In genomic region chr22:22834783-22835182, GRCh38 we compare ENCODE assay signal across 19 cellular contexts. TPM values are rescaled to one million over a fixed set of nuclear protein-coding genes. Genes with fewer than 3 reads are reported as not detected.
DNase-seq lines count a peak whose midpoint lies in the region; TF ChIP-seq lines count a peak whose summit lies in the region.
"Had no signal": no experiment of that assay in that cellular context is flagged by ENCODE, and none has a peak within 500 bp of the region (broad histone marks: within the 10 kb centered on the region; RNA-seq: fewer than 3 reads in every experiment).

No MANE protein-coding gene starts in this region.

- TF ChIP-seq CTCF in H9 (conservative IDR thresholded peaks at IDR 0.05) (no peak), neural progenitor cell (IDR thresholded peaks at IDR 0.05) (no peak), vagina (IDR thresholded peaks at IDR 0.05) (no peak)

- H4K91ac ChIP-seq in H9 (ENCODE audit: insufficient read length, low read depth, low read length), result no peak overlapping the region

- peaks cover 97% of the 10 kb centered on the region for H3K27me3 Mint-ChIP-seq in H9 (ENCODE audit: low read depth)
- no peaks in the 10 kb centered on the region for H3K27me3 Mint-ChIP-seq in dendritic cell treated with granulocyte-macrophage colony-stimulating factor and Interleukin-4, amounts not matched to agents 40 ng/mL and 50 ng/mL, for 4 days
- peaks cover 2% of the 10 kb centered on the region for H3K27me3 Mint-ChIP-seq in neural progenitor cell (ENCODE audit: insufficient read depth, low read depth)

- no peak overlapping the region for H2BK15ac ChIP-seq in H9 (ENCODE audit: low read depth, low read length)

- no peak overlapping the region for H3K18ac ChIP-seq in H9 (ENCODE audit: insufficient read length, low read depth, low read length)

- H3K9me3 ChIP-seq in H9 (ENCODE audit: control insufficient read depth, low read depth, low read length) (no peaks in the 10 kb centered on the region), neural progenitor cell (ENCODE audit: low read depth) (no peaks in the 10 kb centered on the region), vagina (peaks cover 4% of the 10 kb centered on the region)

- no peak overlapping the region for H3K56ac ChIP-seq in H9 (ENCODE audit: insufficient read length, low read depth, low read length)

- no peak overlapping the region for H2BK5ac ChIP-seq in H9 (ENCODE audit: insufficient read length, low read length)

- H4K5ac ChIP-seq in H9 (ENCODE audit: insufficient read length, low read depth, low read length), result no peak overlapping the region

- H3K4me2 ChIP-seq in H9 (ENCODE audit: insufficient read depth, insufficient read length, low read length) (no peak overlapping the region), neural progenitor cell (no peak overlapping the region)

- H3K4me1 Mint-ChIP-seq in H9, result no peaks in the 10 kb centered on the region
- peaks cover 38% of the 10 kb centered on the region for H3K4me1 Mint-ChIP-seq in dendritic cell treated with granulocyte-macrophage colony-stimulating factor and Interleukin-4, amounts not matched to agents 40 ng/mL and 50 ng/mL, for 4 days (ENCODE audit: low read depth)
- H3K4me1 Mint-ChIP-seq in neural progenitor cell, result no peaks in the 10 kb centered on the region

- no peaks in the 10 kb centered on the region for H3K79me1 ChIP-seq in H9 (ENCODE audit: insufficient read depth, low read depth, low read length, poor library complexity, severe bottlenecking)

- H3K36me3 Mint-ChIP-seq in H9 (ENCODE audit: insufficient read depth in 1 of 3, low read depth in 3 of 3) (no peaks in the 10 kb centered on the region), neural progenitor cell (no peaks in the 10 kb centered on the region)
- no peaks in the 10 kb centered on the region for H3K36me3 Mint-ChIP-seq in dendritic cell treated with granulocyte-macrophage colony-stimulating factor and Interleukin-4, amounts not matched to agents 40 ng/mL and 50 ng/mL, for 4 days (ENCODE audit: low read depth)
- H3K36me3 Mint-ChIP-seq: CD8-positive, alpha-beta T cell had no signal

- H4K20me1 ChIP-seq in H9 (ENCODE audit: control insufficient read depth, insufficient read depth, insufficient read length) (no peaks in the 10 kb centered on the region), neural progenitor cell (ENCODE audit: low read depth) (no peaks in the 10 kb centered on the region)
- H4K20me1 ChIP-seq: BLaER1 treated with 17β-estradiol and CSF1 and Interleukin-3, amounts not matched to agents 10 nM and 100 nM had no signal

- no peak overlapping the region for H2AFZ ChIP-seq in H9 (ENCODE audit: low read length)
- no peak overlapping the region for H2AFZ ChIP-seq in neural progenitor cell (replicated peaks)

- no peaks in the 10 kb centered on the region for H3F3A ChIP-seq in neural progenitor cell (ENCODE audit: low read depth)

- H3T11ph ChIP-seq in H9 (ENCODE audit: low read length), result no peak overlapping the region

- H3K14ac ChIP-seq in H9 (ENCODE audit: insufficient read depth, low read length), result peak overlapping the region; percentile 25; the same call in 1 of the 2 replicates

- DNase-seq in H9 (no peak), neural progenitor cell (ENCODE audit: low spot score) (no peak), vagina (ENCODE audit: extremely low spot score in 2 of 2) (peak; percentile 56 to 77), DMS53 treated with DMSO at 0.1 percent for 48 hours (lab: John Stamatoyannopoulos, UW; ENCODE audit: unreplicated experiment) (no peak), SHP77 treated with DMSO at 0.1 percent for 48 hours (lab: John Stamatoyannopoulos, UW) (no peak)
- DNase-seq: Calu3; CD8-positive, alpha-beta T cell; DND-41; EL; GOT3; H7 had no signal

- no peak for TF ChIP-seq POLR2A in vagina (IDR thresholded peaks at IDR 0.05)

- no peak overlapping the region for H3K4ac ChIP-seq in H9 (ENCODE audit: low read depth, low read length)

- no peak overlapping the region for H2AK5ac ChIP-seq in H9 (ENCODE audit: insufficient read length, low read length)

- H3K4me3 Mint-ChIP-seq in H9, result no peak overlapping the region
- H3K4me3 Mint-ChIP-seq in dendritic cell treated with granulocyte-macrophage colony-stimulating factor and Interleukin-4, amounts not matched to agents 40 ng/mL and 50 ng/mL, for 4 days, result no peak overlapping the region
- no peak overlapping the region for H3K4me3 Mint-ChIP-seq in neural progenitor cell
- H3K4me3 Mint-ChIP-seq: B cell; CD8-positive, alpha-beta T cell had no signal

- H4K8ac ChIP-seq in H9 (replicated peaks; ENCODE audit: insufficient read length, low read depth, low read length), result no peak overlapping the region

- no CpG with 5 or more reads among the region's 6 CpGs for WGBS in H9 (ENCODE audit: extremely low coverage, insufficient read length, low lambda C conversion rate)

- H3K79me2 ChIP-seq in H9 (ENCODE audit: insufficient read depth, low read length), result no peaks in the 10 kb centered on the region
- no peaks in the 10 kb centered on the region for H3K79me2 ChIP-seq in neural progenitor cell (ENCODE audit: low read depth)

- no peaks in the 10 kb centered on the region for H3K4me1 ChIP-seq in H9 (ENCODE audit: insufficient read depth, low read length)
- no peaks in the 10 kb centered on the region for H3K4me1 ChIP-seq in neural progenitor cell
- H3K4me1 ChIP-seq in vagina, result no peaks in the 10 kb centered on the region

- no peak overlapping the region for H2BK12ac ChIP-seq in H9 (ENCODE audit: insufficient read length, low read depth, low read length)

- H2BK20ac ChIP-seq in H9 (ENCODE audit: low read depth, low read length, poor library complexity, severe bottlenecking), result no peak overlapping the region

- H3K9ac ChIP-seq in H9 (ENCODE audit: extremely low read depth, insufficient read length, low read length) (no peak overlapping the region), neural progenitor cell (no peak overlapping the region)
- H3K9ac ChIP-seq: BLaER1 treated with 17β-estradiol and CSF1 and Interleukin-3, amounts not matched to agents 10 nM and 100 nM had no signal

- H3K9me3 Mint-ChIP-seq in H9, result peaks cover 11 to 16% of the 10 kb centered on the region in 2 experiments; a peak in 4 of 5 replicates
- no peaks in the 10 kb centered on the region for H3K9me3 Mint-ChIP-seq in dendritic cell treated with granulocyte-macrophage colony-stimulating factor and Interleukin-4, amounts not matched to agents 40 ng/mL and 50 ng/mL, for 4 days
- H3K9me3 Mint-ChIP-seq in neural progenitor cell, result peaks cover 2% of the 10 kb centered on the region

- H3K4me3 ChIP-seq in neural progenitor cell (no peak overlapping the region), vagina (no peak overlapping the region)
- H3K4me3 ChIP-seq: BLaER1 treated with 17β-estradiol and CSF1 and Interleukin-3, amounts not matched to agents 10 nM and 100 nM; GM12878 had no signal

- H3K27ac Mint-ChIP-seq in H9, result no peak overlapping the region
- H3K27ac Mint-ChIP-seq in dendritic cell treated with granulocyte-macrophage colony-stimulating factor and Interleukin-4, amounts not matched to agents 40 ng/mL and 50 ng/mL, for 4 days, result peak overlapping the region; percentile 17
- peak overlapping the region; percentile 60 for H3K27ac Mint-ChIP-seq in neural progenitor cell
- H3K27ac Mint-ChIP-seq: B cell had no signal

- no peak overlapping the region for H2BK120ac ChIP-seq in H9 (ENCODE audit: low read depth, low read length, poor library complexity, severe bottlenecking)

- H3K27ac ChIP-seq in H9 (ENCODE audit: insufficient read length, low read depth, low read length) (no peak overlapping the region), neural progenitor cell (no peak overlapping the region), vagina (no peak overlapping the region)
- H3K27ac ChIP-seq: BLaER1 treated with 17β-estradiol and CSF1 and Interleukin-3, amounts not matched to agents 10 nM and 100 nM; HL-60 had no signal

- H3K36me3 ChIP-seq in neural progenitor cell (no peaks in the 10 kb centered on the region), vagina (no peaks in the 10 kb centered on the region)
- H3K36me3 ChIP-seq: BLaER1 treated with 17β-estradiol and CSF1 and Interleukin-3, amounts not matched to agents 10 nM and 100 nM had no signal

- peaks cover 13% of the 10 kb centered on the region; the same call in 1 of the 2 replicates for H3K27me3 ChIP-seq in H9 (ENCODE audit: insufficient read depth, low read length)
- H3K27me3 ChIP-seq in neural progenitor cell, result peaks cover 100% of the 10 kb centered on the region
- no peaks in the 10 kb centered on the region for H3K27me3 ChIP-seq in vagina
- H3K27me3 ChIP-seq: BLaER1 treated with 17β-estradiol and CSF1 and Interleukin-3, amounts not matched to agents 10 nM and 100 nM had no signal

- H3K23me2 ChIP-seq in H9 (ENCODE audit: insufficient read length, low read depth, low read length, poor library complexity, severe bottlenecking), result no peaks in the 10 kb centered on the region

- H3K23ac ChIP-seq in H9 (ENCODE audit: insufficient read length, low read depth, low read length), result no peak overlapping the region

- intact Hi-C loops in dendritic cell treated with granulocyte-macrophage colony-stimulating factor and Interleukin-4, amounts not matched to agents 40 ng/mL and 50 ng/mL, for 4 days (cut with micrococcal nuclease), result no loop called here
- intact Hi-C loops in vagina (cut with DNase I), result no loop called here

RNA-seq across cellular contexts. Expression of gene IGLL5, which starts 52.8 kb away (rescaled TPM):
- not detected in 2 replicates for total RNA-seq in H9 (2021)
- not detected in 2 replicates for total RNA-seq in neural progenitor cell (ENCODE audit: low replicate concordance)
- total RNA-seq in vagina, result 1.7 TPM
- total RNA-seq: A172, Calu3, G401, GM12878, H7, HT1080 had no signal

Comparison
In these comparisons a context has a peak if more than half of its experiments do, and no peak if none do; other contexts are left out.
1. DNase-seq: peak in vagina (2 of 2); none in H9 (single experiment), neural progenitor cell (single experiment), DMS53 treated with DMSO at 0.1 percent for 48 hours (single experiment) and SHP77 treated with DMSO at 0.1 percent for 48 hours (single experiment).
2. H3K27ac Mint-ChIP-seq: peak in dendritic cell treated with granulocyte-macrophage colony-stimulating factor and Interleukin-4, amounts not matched to agents 40 ng/mL and 50 ng/mL, for 4 days (single experiment) and neural progenitor cell (single experiment); none in H9 (0 of 3).